8 cellular contexts compared by ENCODE assay signal in genomic region chr19:2270572-2271515, GRCh38. TPM values are rescaled to one million over a fixed set of nuclear protein-coding genes. Genes with fewer than 3 reads are reported as not detected.
A peak's percentile ranks its signal among the peaks of the same experiment; 100 is the strongest.
DNase-seq lines count a peak whose midpoint lies in the region; ATAC-seq and TF ChIP-seq lines count a peak whose summit lies in the region.

No MANE protein-coding gene starts in this region.

- peak; percentile 60 for ATAC-seq in left ventricle myocardium superior
- ATAC-seq in upper lobe of right lung, result peak; percentile 57
- no peak for ATAC-seq in GM19023 (IDR thresholded peaks at IDR 0.05; ENCODE audit: unreplicated experiment)

- H3K36me3 ChIP-seq in HUES6 (ENCODE audit: control insufficient read depth, insufficient read depth, low read length) (peaks cover 21% of the 10 kb centered on the region), upper lobe of right lung (peaks cover 25% of the 10 kb centered on the region)

- intact Hi-C loops in left ventricle myocardium superior (cut with micrococcal nuclease), result no loop called here
- intact Hi-C loops in posterior cingulate gyrus (cut with DNase I), result no loop called here
- intact Hi-C loops in upper lobe of right lung (cut with DNase I), result loop anchor here (5.0 kb wide), 1 partner anchor 34 kb away; the partner anchor contains the start of genes PLEKHJ1 and SF3A2

- DNase-seq in C1 segment of cervical spinal cord (lab: John Stamatoyannopoulos, UW), result peak; percentile 13 to 86 (median 69)
- DNase-seq in T-helper 22 cell (ENCODE audit: low read depth), result peak; percentile 62
- peak; percentile 92 for DNase-seq in left ventricle myocardium superior
- DNase-seq in posterior cingulate gyrus, result peak in 8 of 10 donors; percentile 54 to 95 (median 68)
- DNase-seq in upper lobe of right lung, result peak; percentile 95

- peaks cover 18% of the 10 kb centered on the region for H3K4me1 ChIP-seq in HUES6 (ENCODE audit: control insufficient read depth, insufficient read depth, low read length)
- H3K4me1 ChIP-seq in upper lobe of right lung, result peaks cover 65% of the 10 kb centered on the region

- peak overlapping the region; percentile 97 for H3K9ac ChIP-seq in HUES6 (ENCODE audit: low read length)

- TF ChIP-seq CTCF in upper lobe of right lung (IDR thresholded peaks at IDR 0.05), result no peak

- H3K4me3 ChIP-seq in HUES6 (ENCODE audit: low read depth, low read length) (peak overlapping the region; percentile 100), upper lobe of right lung (peak overlapping the region; percentile 100)

- no peaks in the 10 kb centered on the region for H3K27me3 ChIP-seq in HUES6 (ENCODE audit: control insufficient read depth, insufficient read depth, low read length)
- H3K27me3 ChIP-seq in upper lobe of right lung, result no peaks in the 10 kb centered on the region

- peak overlapping the region; percentile 92 for H3K27ac ChIP-seq in HUES6 (ENCODE audit: low read depth, low read length)
- H3K27ac ChIP-seq in angular gyrus (ENCODE audit: low read depth, low read length), result peak overlapping the region; percentile 97
- H3K27ac ChIP-seq in upper lobe of right lung, result peak overlapping the region; percentile 98

- H3K9me3 ChIP-seq in HUES6 (ENCODE audit: control insufficient read depth, insufficient read depth, low read depth, low read length) (no peaks in the 10 kb centered on the region), upper lobe of right lung (no peaks in the 10 kb centered on the region)

RNA-seq across cellular contexts. Expression of gene PEAK3, which starts 11.1 kb away (rescaled TPM):
- total RNA-seq in left ventricle myocardium superior (0.87 TPM), upper lobe of right lung (4.5 TPM)

RNA-seq across cellular contexts. Expression of gene JSRP1, which starts 14.6 kb away (rescaled TPM):
- total RNA-seq in left ventricle myocardium superior, result not detected
- 1.1 TPM for total RNA-seq in upper lobe of right lung

RNA-seq across cellular contexts. Expression of gene AMH, which starts 21.7 kb away (rescaled TPM):
- total RNA-seq in left ventricle myocardium superior (1.6 TPM), upper lobe of right lung (6.1 TPM)

RNA-seq across cellular contexts. Expression of gene SF3A2, which starts 34.2 kb away (rescaled TPM):
- 31.4 TPM for total RNA-seq in left ventricle myocardium superior
- 67.1 TPM for total RNA-seq in upper lobe of right lung

RNA-seq across cellular contexts. Expression of gene PLEKHJ1, which starts 34.7 kb away (rescaled TPM):
- total RNA-seq in left ventricle myocardium superior, result 60.7 TPM
- 54.6 TPM for total RNA-seq in upper lobe of right lung
